ENCODE assay signal across 16 cellular contexts in the genomic region with DNA sequence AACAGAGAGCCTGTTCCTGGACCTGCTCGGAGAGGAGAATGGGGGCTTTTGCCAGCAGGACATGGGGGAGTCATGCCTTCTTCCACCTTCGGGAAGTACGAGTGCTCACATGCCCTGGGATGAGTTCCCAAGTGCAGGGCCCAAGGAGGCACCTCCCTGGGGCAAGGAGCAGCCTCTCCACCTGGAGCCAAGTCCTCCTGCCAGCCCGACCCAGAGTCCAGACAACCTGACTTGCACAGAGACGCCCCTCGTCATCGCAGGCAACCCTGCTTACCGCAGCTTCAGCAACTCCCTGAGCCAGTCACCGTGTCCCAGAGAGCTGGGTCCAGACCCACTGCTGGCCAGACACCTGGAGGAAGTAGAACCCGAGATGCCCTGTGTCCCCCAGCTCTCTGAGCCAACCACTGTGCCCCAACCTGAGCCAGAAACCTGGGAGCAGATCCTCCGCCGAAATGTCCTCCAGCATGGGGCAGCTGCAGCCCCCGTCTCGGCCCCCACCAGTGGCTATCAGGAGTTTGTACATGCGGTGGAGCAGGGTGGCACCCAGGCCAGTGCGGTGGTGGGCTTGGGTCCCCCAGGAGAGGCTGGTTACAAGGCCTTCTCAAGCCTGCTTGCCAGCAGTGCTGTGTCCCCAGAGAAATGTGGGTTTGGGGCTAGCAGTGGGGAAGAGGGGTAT. TPM values are rescaled to one million over a fixed set of nuclear protein-coding genes. Genes with fewer than 3 reads are reported as not detected.
DNase-seq lines count a peak whose midpoint lies in the region; ATAC-seq, FAIRE-seq and TF ChIP-seq lines count a peak whose summit lies in the region.
"Had no signal": no experiment of that assay in that cellular context is flagged by ENCODE, and none has a peak within 500 bp of the region (broad histone marks: within the 10 kb centered on the region; RNA-seq: fewer than 3 reads in every experiment).

No MANE protein-coding gene starts in this region.

- POLR2A ChIA-PET in CD8-positive, alpha-beta T cell (lab: Charles Lee): interaction anchor here (1.5 kb wide), 1 partner anchor 128 kb away, joined by 3 read pairs; no protein-coding TSS in a partner anchor

- H3K27me3 Mint-ChIP-seq in CD8-positive, alpha-beta T cell (ENCODE audit: low read depth): no peaks in the 10 kb centered on the region
- H3K27me3 Mint-ChIP-seq in activated naive CD8-positive, alpha-beta T cell: no peaks in the 10 kb centered on the region
- no peaks in the 10 kb centered on the region for H3K27me3 Mint-ChIP-seq in naive B cell

- H3K36me3 ChIP-seq in BLaER1 treated with 17β-estradiol and CSF1 and Interleukin-3, amounts not matched to agents 10 nM and 100 nM: peaks cover 24 to 78% (median 65%) of the 10 kb centered on the region in 11 experiments; a peak in 21 of 22 replicates
- peaks cover 15% of the 10 kb centered on the region for H3K36me3 ChIP-seq in CD8-positive, alpha-beta T cell (ENCODE audit: insufficient read depth, low read length)
- peaks cover 54 to 66% (median 63%) of the 10 kb centered on the region in 3 donors for H3K36me3 ChIP-seq in tibial artery

- ATAC-seq in CD8-positive, alpha-beta T cell: no peak
- no peak for ATAC-seq in naive B cell (ENCODE audit: low read depth in 2 of 2)
- no peak for ATAC-seq in GM18511 (IDR thresholded peaks at IDR 0.05; ENCODE audit: unreplicated experiment)
- ATAC-seq: heart left ventricle had no signal

- no peaks in the 10 kb centered on the region for H3K27me3 ChIP-seq in BLaER1 treated with 17β-estradiol and CSF1 and Interleukin-3, amounts not matched to agents 10 nM and 100 nM
- no peaks in the 10 kb centered on the region for H3K27me3 ChIP-seq in CD8-positive, alpha-beta T cell (ENCODE audit: insufficient read depth, low read length)
- no peaks in the 10 kb centered on the region for H3K27me3 ChIP-seq in tibial artery
- H3K27me3 ChIP-seq: heart left ventricle, testis had no signal

- H3K4me3 ChIP-seq in BLaER1 treated with 17β-estradiol and CSF1 and Interleukin-3, amounts not matched to agents 10 nM and 100 nM: no peak overlapping the region
- no peak overlapping the region for H3K4me3 ChIP-seq in CD8-positive, alpha-beta T cell (ENCODE audit: low read depth, low read length)
- H3K4me3 ChIP-seq in tibial artery: no peak overlapping the region
- H3K4me3 ChIP-seq: heart left ventricle, lung, testis had no signal

- DNase-seq in CD8-positive, alpha-beta T cell: no peak
- DNase-seq in naive B cell: no peak
- DNase-seq in HTR-8/SVneo (ENCODE audit: insufficient read length, low spot score): no peak
- no peak for DNase-seq in tibial artery
- DNase-seq: central memory CD4-positive, alpha-beta T cell; effector CD4-positive, alpha-beta T cell; heart left ventricle; NCI-H1092; NCI-H524; stimulated activated CD4-positive, alpha-beta T cell treated with anti-CD3 and anti-CD28 coated beads, Interleukin-2, amount 100 ng/mL, for 48 hours; testis had no signal

- H3K4me2 ChIP-seq in BLaER1 treated with 17β-estradiol and CSF1 and Interleukin-3, amounts not matched to agents 10 nM and 100 nM: peak overlapping the region in 9 of 11 experiments; percentile 2 to 85 (median 76); a peak in 17 of 22 replicates
- H3K4me2 ChIP-seq: KMS-11 had no signal

- peak overlapping the region in 6 of 11 experiments; percentile 20 to 58 (median 53); a peak in 8 of 22 replicates for H3K9ac ChIP-seq in BLaER1 treated with 17β-estradiol and CSF1 and Interleukin-3, amounts not matched to agents 10 nM and 100 nM
- H3K9ac ChIP-seq: KMS-11 had no signal

- peaks cover 41% of the 10 kb centered on the region for H3K4me1 Mint-ChIP-seq in CD8-positive, alpha-beta T cell (ENCODE audit: low read depth)
- peaks cover 54% of the 10 kb centered on the region for H3K4me1 Mint-ChIP-seq in activated naive CD8-positive, alpha-beta T cell (ENCODE audit: low read depth)
- peaks cover 26 to 64% (median 50%) of the 10 kb centered on the region in 3 donors for H3K4me1 Mint-ChIP-seq in naive B cell

- peak overlapping the region; percentile 49 for H3K27ac Mint-ChIP-seq in CD8-positive, alpha-beta T cell
- peak overlapping the region; percentile 85 for H3K27ac Mint-ChIP-seq in activated naive CD8-positive, alpha-beta T cell
- H3K27ac Mint-ChIP-seq in naive B cell: peak overlapping the region; percentile 44 to 100 (median 93)

- peaks cover 0 to 47% (median 0%) of the 10 kb centered on the region in 11 experiments; a peak in 6 of 22 replicates for H4K20me1 ChIP-seq in BLaER1 treated with 17β-estradiol and CSF1 and Interleukin-3, amounts not matched to agents 10 nM and 100 nM

- peaks cover 0 to 15% (median 7%) of the 10 kb centered on the region in 11 experiments; a peak in 10 of 22 replicates for H3K9me3 ChIP-seq in BLaER1 treated with 17β-estradiol and CSF1 and Interleukin-3, amounts not matched to agents 10 nM and 100 nM (replicated peaks in 1 of 11)
- no peaks in the 10 kb centered on the region for H3K9me3 ChIP-seq in CD8-positive, alpha-beta T cell (ENCODE audit: low read length)
- H3K9me3 ChIP-seq in tibial artery: no peaks in the 10 kb centered on the region
- H3K9me3 ChIP-seq: testis had no signal

- CTCF ChIA-PET in CD8-positive, alpha-beta T cell (lab: Charles Lee): interaction anchor here (1.1 to 2.4 kb wide), 3 partner anchors 128 to 183 kb away, joined by 3 to 9 read pairs (median 8); no protein-coding TSS in a partner anchor

- H3K4me1 ChIP-seq in BLaER1 treated with 17β-estradiol and CSF1 and Interleukin-3, amounts not matched to agents 10 nM and 100 nM: peaks cover 15 to 53% (median 47%) of the 10 kb centered on the region in 10 experiments
- peaks cover 24% of the 10 kb centered on the region for H3K4me1 ChIP-seq in CD8-positive, alpha-beta T cell (ENCODE audit: insufficient read depth, low read length)
- peaks cover 0 to 13% (median 5%) of the 10 kb centered on the region in 4 donors for H3K4me1 ChIP-seq in tibial artery

- no peak for TF ChIP-seq CTCF in CD8-positive, alpha-beta T cell (IDR thresholded peaks at IDR 0.05)
- TF ChIP-seq CTCF in tibial artery (IDR thresholded peaks at IDR 0.05): no peak

- H3K27ac ChIP-seq in BLaER1 treated with 17β-estradiol and CSF1 and Interleukin-3, amounts not matched to agents 10 nM and 100 nM: peak overlapping the region in 4 of 11 experiments; percentile 18 to 43 (median 22); a peak in 5 of 22 replicates
- no peak overlapping the region for H3K27ac ChIP-seq in CD8-positive, alpha-beta T cell (ENCODE audit: low read depth, low read length)
- H3K27ac ChIP-seq in tibial artery: peak overlapping the region in 1 of 2 donors; percentile 30
- H3K27ac ChIP-seq: KMS-11, testis had no signal

- no peak for FAIRE-seq in HTR-8/SVneo (lab: Jason Lieb, UNC)

- H3K4me3 Mint-ChIP-seq in CD8-positive, alpha-beta T cell: no peak overlapping the region
- no peak overlapping the region for H3K4me3 Mint-ChIP-seq in activated naive CD8-positive, alpha-beta T cell
- peak overlapping the region in 1 of 8 donors; percentile 78 for H3K4me3 Mint-ChIP-seq in naive B cell

- peaks cover 67% of the 10 kb centered on the region for H3K36me3 Mint-ChIP-seq in CD8-positive, alpha-beta T cell
- peaks cover 24% of the 10 kb centered on the region for H3K36me3 Mint-ChIP-seq in activated naive CD8-positive, alpha-beta T cell
- peaks cover 27 to 35% of the 10 kb centered on the region in 2 donors for H3K36me3 Mint-ChIP-seq in naive B cell

- intact Hi-C loops in CD8-positive, alpha-beta T cell (cut with DNase I, micrococcal nuclease): no loop called here
- intact Hi-C loops in tibial artery (cut with DNase I; ENCODE audit: low total_unique reads): no loop called here

- H3K9me3 Mint-ChIP-seq in CD8-positive, alpha-beta T cell: no peaks in the 10 kb centered on the region
- no peaks in the 10 kb centered on the region for H3K9me3 Mint-ChIP-seq in activated naive CD8-positive, alpha-beta T cell (ENCODE audit: low read depth)
- H3K9me3 Mint-ChIP-seq in naive B cell: peaks cover 0 to 2% (median 0%) of the 10 kb centered on the region in 7 donors

RNA-seq across cellular contexts. Expression of gene IL21R, which starts 39.3 kb away (rescaled TPM):
- total RNA-seq in CD8-positive, alpha-beta T cell: 100 to 1,000 TPM; 113 to 121 TPM
- 100 to 1,000 TPM in 1 of 6 donors, 10 to 100 TPM in 5; 47.9 to 118 (median 74.5) TPM for polyA plus RNA-seq in naive B cell (ENCODE audit: low read depth in 6 of 6)

RNA-seq across cellular contexts. Expression of gene IL4R, which starts 48.9 kb away (rescaled TPM):
- 100 to 1,000 TPM; 224 to 240 TPM for total RNA-seq in CD8-positive, alpha-beta T cell
- polyA plus RNA-seq in naive B cell (ENCODE audit: low read depth in 6 of 6): 1,000 to 10,000 TPM in 1 of 6 donors, 100 to 1,000 TPM in 5; 355 to 1,202 (median 525) TPM
